In genomic region chr17:62030264-62030663, GRCh38 we compare ENCODE assay signal across 21 cellular contexts.
"Had no signal": no experiment of that assay in that cellular context is flagged by ENCODE, and none has a peak within 500 bp of the region (broad histone marks: within the 10 kb centered on the region; RNA-seq: fewer than 3 reads in every experiment).

No MANE protein-coding gene starts in this region.

- ATAC-seq: activated CD4-positive, alpha-beta T cell treated with anti-CD3 and anti-CD28 coated beads for 36 hours; activated CD8-positive, alpha-beta memory T cell treated with anti-CD3 and anti-CD28 coated beads, Interleukin-2, amount 10 ng/mL, durations not matched to agents 7 days and 5 days; activated T-helper 17 cell treated with anti-CD3 and anti-CD28 coated beads, Interleukin-2, amount 50 U/mL, for 72 hours; stimulated activated naive CD8-positive, alpha-beta T cell treated with anti-CD3 and anti-CD28 coated beads, Interleukin-15, amount 100 ng/mL, for 72 hours; WTC11 had no signal

- H3K27me3 ChIP-seq: esophagus muscularis mucosa, suprapubic skin, transverse colon, vagina had no signal

- H3K4me1 Mint-ChIP-seq: nephron progenitor cell; stimulated activated naive CD8-positive, alpha-beta T cell treated with anti-CD3 and anti-CD28 coated beads, Interleukin-15, amount 100 ng/mL, for 72 hours had no signal

- H3K4me1 ChIP-seq: suprapubic skin had no signal

- DNase-seq: activated CD4-positive, alpha-beta memory T cell treated with anti-CD3 and anti-CD28 coated beads, Interleukin-2, amount 10 ng/mL, durations not matched to agents 7 days and 5 days; activated CD4-positive, alpha-beta T cell treated with anti-CD3 and anti-CD28 coated beads for 36 hours; activated CD8-positive, alpha-beta memory T cell treated with anti-CD3 and anti-CD28 coated beads, Interleukin-2, amount 10 ng/mL, durations not matched to agents 7 days and 5 days; activated naive CD4-positive, alpha-beta T cell; activated naive CD8-positive, alpha-beta T cell treated with anti-CD3 and anti-CD28 coated beads for 36 hours; activated T-cell treated with anti-CD3 and anti-CD28 coated beads, Interleukin-2, amount 50 U/mL, for 1 hour; central memory CD4-positive, alpha-beta T cell; effector CD4-positive, alpha-beta T cell; nephron progenitor cell; occipital lobe; stimulated activated CD4-positive, alpha-beta T cell treated with anti-CD3 and anti-CD28 coated beads, Interleukin-15, amount 100 ng/mL, for 24 hours; stimulated activated CD4-positive, alpha-beta T cell treated with anti-CD3 and anti-CD28 coated beads, Interleukin-2, amount 100 ng/mL, for 48 hours; stimulated activated naive CD8-positive, alpha-beta T cell treated with anti-CD3 and anti-CD28 coated beads, Interleukin-15, amount 100 ng/mL, for 72 hours; transverse colon had no signal

- H3K27ac ChIP-seq: coronary artery, esophagus muscularis mucosa, skin epidermis, suprapubic skin, transverse colon, vagina had no signal

- H3K27ac Mint-ChIP-seq: activated CD4-positive, alpha-beta memory T cell treated with anti-CD3 and anti-CD28 coated beads, Interleukin-2, amount 10 ng/mL, durations not matched to agents 7 days and 5 days; activated CD4-positive, alpha-beta T cell treated with anti-CD3 and anti-CD28 coated beads for 36 hours; activated CD8-positive, alpha-beta memory T cell treated with anti-CD3 and anti-CD28 coated beads, Interleukin-2, amount 10 ng/mL, durations not matched to agents 7 days and 5 days; activated naive CD8-positive, alpha-beta T cell treated with anti-CD3 and anti-CD28 coated beads for 36 hours; activated T-helper 17 cell treated with anti-CD3 and anti-CD28 coated beads, Interleukin-2, amount 50 U/mL, for 72 hours; nephron progenitor cell; stimulated activated naive CD8-positive, alpha-beta T cell treated with anti-CD3 and anti-CD28 coated beads, Interleukin-15, amount 100 ng/mL, for 72 hours; WTC11 had no signal

- H3K4me3 ChIP-seq: coronary artery, esophagus muscularis mucosa, skin epidermis, suprapubic skin, transverse colon, vagina had no signal

- H3K9me3 ChIP-seq: esophagus muscularis mucosa, suprapubic skin, transverse colon, vagina had no signal

- H3K4me3 Mint-ChIP-seq: activated CD4-positive, alpha-beta memory T cell treated with anti-CD3 and anti-CD28 coated beads, Interleukin-2, amount 10 ng/mL, durations not matched to agents 7 days and 5 days; activated CD4-positive, alpha-beta T cell treated with anti-CD3 and anti-CD28 coated beads for 36 hours; activated CD8-positive, alpha-beta memory T cell treated with anti-CD3 and anti-CD28 coated beads, Interleukin-2, amount 10 ng/mL, durations not matched to agents 7 days and 5 days; activated naive CD8-positive, alpha-beta T cell treated with anti-CD3 and anti-CD28 coated beads for 36 hours; activated T-helper 17 cell treated with anti-CD3 and anti-CD28 coated beads, Interleukin-2, amount 50 U/mL, for 72 hours; nephron progenitor cell; stimulated activated naive CD8-positive, alpha-beta T cell treated with anti-CD3 and anti-CD28 coated beads, Interleukin-15, amount 100 ng/mL, for 72 hours; WTC11 had no signal

- H3K27me3 Mint-ChIP-seq: activated CD4-positive, alpha-beta memory T cell treated with anti-CD3 and anti-CD28 coated beads, Interleukin-2, amount 10 ng/mL, durations not matched to agents 7 days and 5 days; activated CD4-positive, alpha-beta T cell treated with anti-CD3 and anti-CD28 coated beads for 36 hours; activated CD8-positive, alpha-beta memory T cell treated with anti-CD3 and anti-CD28 coated beads, Interleukin-2, amount 10 ng/mL, durations not matched to agents 7 days and 5 days; activated naive CD8-positive, alpha-beta T cell treated with anti-CD3 and anti-CD28 coated beads for 36 hours; activated T-helper 17 cell treated with anti-CD3 and anti-CD28 coated beads, Interleukin-2, amount 50 U/mL, for 72 hours; stimulated activated naive CD8-positive, alpha-beta T cell treated with anti-CD3 and anti-CD28 coated beads, Interleukin-15, amount 100 ng/mL, for 72 hours had no signal

- H3K9me3 Mint-ChIP-seq: activated CD4-positive, alpha-beta memory T cell treated with anti-CD3 and anti-CD28 coated beads, Interleukin-2, amount 10 ng/mL, durations not matched to agents 7 days and 5 days; activated naive CD8-positive, alpha-beta T cell treated with anti-CD3 and anti-CD28 coated beads for 36 hours; activated T-helper 17 cell treated with anti-CD3 and anti-CD28 coated beads, Interleukin-2, amount 50 U/mL, for 72 hours; stimulated activated naive CD8-positive, alpha-beta T cell treated with anti-CD3 and anti-CD28 coated beads, Interleukin-15, amount 100 ng/mL, for 72 hours; WTC11 had no signal
